Comparison of ENCODE assay signal across 1 cellular context in the genomic region with DNA sequence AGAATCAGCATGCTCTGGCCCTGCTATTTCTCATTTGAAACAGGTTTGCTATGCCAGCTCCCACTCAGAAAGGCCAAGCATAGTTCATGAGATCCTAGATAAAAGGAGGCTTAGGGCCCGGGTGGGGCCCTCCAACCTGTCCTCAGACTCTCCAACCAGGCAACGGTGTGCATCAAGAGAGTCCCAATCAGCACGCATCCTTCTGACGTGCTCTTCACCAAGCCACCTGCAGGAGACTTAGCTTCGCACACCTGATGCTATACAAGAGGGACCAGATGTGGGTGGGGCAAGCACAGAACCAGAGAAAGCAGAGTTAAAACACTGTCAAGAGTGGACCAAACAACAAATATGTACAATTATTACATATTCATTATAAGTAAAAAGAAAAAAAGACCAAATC.
TF ChIP-seq lines count a peak whose summit lies in the region.

No MANE protein-coding gene starts in this region.

TF ChIP-seq in GM23338, 12 proteins besides CTCF, POLR2A, EP300 and RAD21 (continued from another document):
- TF ChIP-seq ZNF462 (CRISPR knock-in tag; IDR thresholded peaks at IDR 0.05) (no peak), EZH2phosphoT487 (IDR thresholded peaks at IDR 0.05; ENCODE audit: unreplicated experiment) (no peak), STAT1 (IDR thresholded peaks at IDR 0.05; ENCODE audit: unreplicated experiment) (no peak), ZNF331 (CRISPR knock-in tag; IDR thresholded peaks at IDR 0.05; ENCODE audit: low read depth) (no peak)
TF ChIP-seq in GM23338: peak in this region for 0.
